9 cellular contexts compared by ENCODE assay signal in the genomic region with DNA sequence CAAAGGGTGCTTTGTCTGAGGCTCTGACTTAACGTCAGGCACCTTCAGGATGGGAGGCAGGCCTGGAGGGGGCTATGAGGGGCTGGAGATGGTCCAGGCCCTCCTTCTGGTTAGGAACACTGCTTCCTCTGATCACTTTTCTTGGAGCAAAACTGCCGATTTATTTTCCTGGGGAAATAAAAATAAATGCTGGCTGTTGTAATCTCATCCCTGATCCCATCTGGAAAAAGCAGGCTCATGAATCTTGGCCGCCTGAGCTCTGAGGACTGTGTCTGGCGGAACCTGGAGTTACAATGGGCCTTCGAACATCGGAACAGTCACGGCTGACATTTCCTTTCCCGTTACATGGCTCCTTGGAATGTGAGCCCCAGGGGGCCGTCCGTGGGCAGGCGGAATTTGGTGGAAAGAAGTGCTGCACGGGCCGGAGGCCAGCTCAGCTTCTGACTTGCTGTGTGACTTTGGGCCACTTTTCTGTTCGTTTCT.
DNase-seq lines count a peak whose midpoint lies in the region; ATAC-seq and TF ChIP-seq lines count a peak whose summit lies in the region.
"Had no signal": no experiment of that assay in that cellular context is flagged by ENCODE, and none has a peak within 500 bp of the region (broad histone marks: within the 10 kb centered on the region; RNA-seq: fewer than 3 reads in every experiment).

No MANE protein-coding gene starts in this region.

- intact Hi-C loops in vagina (cut with DNase I), result no loop called here

- no peaks in the 10 kb centered on the region for H3K9me3 Mint-ChIP-seq in endothelial cell (ENCODE audit: unreplicated experiment)
- H3K9me3 Mint-ChIP-seq: central memory CD8-positive, alpha-beta T cell had no signal

- H3K27ac Mint-ChIP-seq in endothelial cell (ENCODE audit: unreplicated experiment), result peak overlapping the region; percentile 99

- H3K36me3 ChIP-seq in mesodermal cell (ENCODE audit: control insufficient read depth, insufficient read depth, low read length), result no peaks in the 10 kb centered on the region
- no peaks in the 10 kb centered on the region for H3K36me3 ChIP-seq in vagina

- no peaks in the 10 kb centered on the region for H3K9me3 ChIP-seq in mesodermal cell (ENCODE audit: control insufficient read depth, low read length)
- no peaks in the 10 kb centered on the region for H3K9me3 ChIP-seq in vagina

- H3K4me3 ChIP-seq in mesodermal cell (ENCODE audit: extremely low read depth, insufficient read depth, low read length, poor library complexity, severe bottlenecking) (no peak overlapping the region), vagina (peak overlapping the region in 1 of 2 donors; percentile 3)

- ATAC-seq in HG02588 (IDR thresholded peaks at IDR 0.05; ENCODE audit: unreplicated experiment), result no peak

- H3K27ac ChIP-seq in mesodermal cell (ENCODE audit: low read depth, low read length, severe bottlenecking), result peak overlapping the region; percentile 99
- peak overlapping the region; percentile 90 for H3K27ac ChIP-seq in vagina

- H3K27me3 Mint-ChIP-seq in endothelial cell (ENCODE audit: unreplicated experiment), result peaks cover 14% of the 10 kb centered on the region

- H3K36me3 Mint-ChIP-seq in endothelial cell (ENCODE audit: low read depth, unreplicated experiment), result no peaks in the 10 kb centered on the region

- TF ChIP-seq POLR2A in vagina (IDR thresholded peaks at IDR 0.05), result no peak

- TF ChIP-seq CTCF in endothelial cell (IDR thresholded peaks at IDR 0.05; ENCODE audit: unreplicated experiment) (no peak), vagina (IDR thresholded peaks at IDR 0.05) (no peak)

- H3K27me3 ChIP-seq in vagina, result no peaks in the 10 kb centered on the region

- peak; percentile 21 for DNase-seq in activated effector memory CD4-positive, alpha-beta T cell treated with anti-CD3 and anti-CD28 coated beads, Interleukin-2, amount 50 U/mL, for 16 hours
- no peak for DNase-seq in activated effector memory CD4-positive, alpha-beta T cell treated with Interleukin-2 at 50 U/mL for 16 hours
- DNase-seq in endothelial cell (ENCODE audit: low spot score), result peak; percentile 54
- DNase-seq in vagina (ENCODE audit: extremely low spot score in 2 of 2), result peak in 1 of 2 donors; percentile 87
- no peak for DNase-seq in DMS153 (lab: John Stamatoyannopoulos, UW)
- DNase-seq in GOT3 (lab: John Stamatoyannopoulos, UW), result no peak

- peaks cover 56% of the 10 kb centered on the region for H3K4me1 Mint-ChIP-seq in endothelial cell (ENCODE audit: unreplicated experiment)
- H3K4me1 Mint-ChIP-seq: central memory CD8-positive, alpha-beta T cell had no signal

- 41 to 48% methylated on average over 11 to 13 of the region's 14 CpGs for WGBS in mesodermal cell (ENCODE audit: insufficient coverage in 2 of 2), 2 experiments

- no peak overlapping the region for H3K4me3 Mint-ChIP-seq in endothelial cell (ENCODE audit: unreplicated experiment)
- H3K4me3 Mint-ChIP-seq: central memory CD8-positive, alpha-beta T cell had no signal

- H3K4me1 ChIP-seq in mesodermal cell (ENCODE audit: control insufficient read depth, insufficient read depth, low read length, poor library complexity, severe bottlenecking), result peaks cover 67% of the 10 kb centered on the region
- peaks cover 38% of the 10 kb centered on the region for H3K4me1 ChIP-seq in vagina

Comparison
In these comparisons a context has a peak if more than half of its experiments do, and no peak if none do; other contexts are left out.
1. DNase-seq: peak in activated effector memory CD4-positive, alpha-beta T cell treated with anti-CD3 and anti-CD28 coated beads, Interleukin-2, amount 50 U/mL, for 16 hours (single experiment) and endothelial cell (single experiment); none in activated effector memory CD4-positive, alpha-beta T cell treated with Interleukin-2 at 50 U/mL for 16 hours (single experiment), DMS153 (single experiment) and GOT3 (single experiment).